Comparison of ENCODE assay signal across 19 cellular contexts in genomic region chr13:38355595-38356120, GRCh38. TPM values are rescaled to one million over a fixed set of nuclear protein-coding genes. Genes with fewer than 3 reads are reported as not detected.
DNase-seq lines count a peak whose midpoint lies in the region; ATAC-seq and TF ChIP-seq lines count a peak whose summit lies in the region.
"Had no signal": no experiment of that assay in that cellular context is flagged by ENCODE, and none has a peak within 500 bp of the region (broad histone marks: within the 10 kb centered on the region; RNA-seq: fewer than 3 reads in every experiment).

No MANE protein-coding gene starts in this region.

- DNase-seq in activated T-cell treated with anti-CD3 and anti-CD28 coated beads, Interleukin-2, amount 50 U/mL, for 24 hours: no peak
- no peak for DNase-seq in activated T-cell treated with anti-CD3 and anti-CD28 coated beads, Interleukin-2, amount 50 U/mL, for 1 hour
- DNase-seq in stimulated activated naive CD8-positive, alpha-beta T cell treated with anti-CD3 and anti-CD28 coated beads, Interleukin-15, Interleukin-2, amounts not matched to agents 100 U/mL and 50 U/mL, for 24 hours: no peak
- DNase-seq in stimulated activated naive CD8-positive, alpha-beta T cell treated with anti-CD3 and anti-CD28 coated beads, Interleukin-15, amount 100 ng/mL, for 72 hours: no peak
- no peak for DNase-seq in progenitor cell of endocrine pancreas (ENCODE audit: low spot score, unreplicated experiment)
- DNase-seq in AG08395 (ENCODE audit: low spot score): no peak
- no peak for DNase-seq in NCI-H146 treated with DMSO at 0.1 percent for 48 hours (lab: John Stamatoyannopoulos, UW; ENCODE audit: unreplicated experiment)
- DNase-seq: AML-193; CD4-positive, alpha-beta T cell; COR-L47; DMS53; Karpas-422; NCI-H1092 treated with DMSO at 0.1 percent for 48 hours; NCI-H1436; NCI-H187 treated with DMSO at 0.1 percent for 48 hours; NCI-H446; NCI-H524 treated with DMSO at 0.1 percent for 48 hours; NCI-H774; SIG-M5 had no signal

- peaks cover 80% of the 10 kb centered on the region for H3K36me3 Mint-ChIP-seq in activated T-cell treated with anti-CD3 and anti-CD28 coated beads, Interleukin-2, amount 50 U/mL, for 24 hours (ENCODE audit: low read depth)
- H3K36me3 Mint-ChIP-seq in progenitor cell of endocrine pancreas (ENCODE audit: insufficient read depth): peaks cover 13% of the 10 kb centered on the region

- peak overlapping the region; percentile 68 for H3K27ac Mint-ChIP-seq in activated T-cell treated with anti-CD3 and anti-CD28 coated beads, Interleukin-2, amount 50 U/mL, for 24 hours
- no peak overlapping the region for H3K27ac Mint-ChIP-seq in stimulated activated naive CD8-positive, alpha-beta T cell treated with anti-CD3 and anti-CD28 coated beads, Interleukin-15, amount 100 ng/mL, for 72 hours
- peak overlapping the region; percentile 29 for H3K27ac Mint-ChIP-seq in progenitor cell of endocrine pancreas
- H3K27ac Mint-ChIP-seq: CD4-positive, alpha-beta T cell had no signal

- no peak overlapping the region for H3K4me3 Mint-ChIP-seq in activated T-cell treated with anti-CD3 and anti-CD28 coated beads, Interleukin-2, amount 50 U/mL, for 24 hours
- H3K4me3 Mint-ChIP-seq in stimulated activated naive CD8-positive, alpha-beta T cell treated with anti-CD3 and anti-CD28 coated beads, Interleukin-15, amount 100 ng/mL, for 72 hours: no peak overlapping the region
- H3K4me3 Mint-ChIP-seq in progenitor cell of endocrine pancreas (ENCODE audit: low read depth): no peak overlapping the region
- H3K4me3 Mint-ChIP-seq: CD4-positive, alpha-beta T cell had no signal

- no peak for TF ChIP-seq CTCF in progenitor cell of endocrine pancreas (IDR thresholded peaks at IDR 0.05; ENCODE audit: unreplicated experiment)

- peaks cover 45% of the 10 kb centered on the region for H3K4me1 Mint-ChIP-seq in activated T-cell treated with anti-CD3 and anti-CD28 coated beads, Interleukin-2, amount 50 U/mL, for 24 hours (ENCODE audit: low read depth)
- H3K4me1 Mint-ChIP-seq in stimulated activated naive CD8-positive, alpha-beta T cell treated with anti-CD3 and anti-CD28 coated beads, Interleukin-15, amount 100 ng/mL, for 72 hours: peaks cover 28% of the 10 kb centered on the region
- H3K4me1 Mint-ChIP-seq in progenitor cell of endocrine pancreas (ENCODE audit: low read depth): peaks cover 9% of the 10 kb centered on the region

- H3K27me3 Mint-ChIP-seq in activated T-cell treated with anti-CD3 and anti-CD28 coated beads, Interleukin-2, amount 50 U/mL, for 24 hours: no peaks in the 10 kb centered on the region
- no peaks in the 10 kb centered on the region for H3K27me3 Mint-ChIP-seq in stimulated activated naive CD8-positive, alpha-beta T cell treated with anti-CD3 and anti-CD28 coated beads, Interleukin-15, amount 100 ng/mL, for 72 hours
- no peaks in the 10 kb centered on the region for H3K27me3 Mint-ChIP-seq in progenitor cell of endocrine pancreas
- H3K27me3 Mint-ChIP-seq: CD4-positive, alpha-beta T cell had no signal

- ATAC-seq in stimulated activated naive CD8-positive, alpha-beta T cell treated with anti-CD3 and anti-CD28 coated beads, Interleukin-15, Interleukin-2, amounts not matched to agents 100 U/mL and 50 U/mL, for 24 hours: peak; percentile 46
- no peak for ATAC-seq in stimulated activated naive CD8-positive, alpha-beta T cell treated with anti-CD3 and anti-CD28 coated beads, Interleukin-15, amount 100 ng/mL, for 72 hours

- no peaks in the 10 kb centered on the region for H3K9me3 Mint-ChIP-seq in activated T-cell treated with anti-CD3 and anti-CD28 coated beads, Interleukin-2, amount 50 U/mL, for 24 hours
- H3K9me3 Mint-ChIP-seq in stimulated activated naive CD8-positive, alpha-beta T cell treated with anti-CD3 and anti-CD28 coated beads, Interleukin-15, amount 100 ng/mL, for 72 hours: no peaks in the 10 kb centered on the region
- no peaks in the 10 kb centered on the region for H3K9me3 Mint-ChIP-seq in progenitor cell of endocrine pancreas (ENCODE audit: low read depth)
- H3K9me3 Mint-ChIP-seq: CD4-positive, alpha-beta T cell had no signal

RNA-seq across cellular contexts. Expression of gene UFM1, which starts 6.0 kb away (rescaled TPM):
- 51.2 and 53.4 TPM in 2 replicates for total RNA-seq in progenitor cell of endocrine pancreas

Comparison
In these comparisons a context has a peak if more than half of its experiments do, and no peak if none do; other contexts are left out.
1. H3K27ac Mint-ChIP-seq: peak in activated T-cell treated with anti-CD3 and anti-CD28 coated beads, Interleukin-2, amount 50 U/mL, for 24 hours (single experiment) and progenitor cell of endocrine pancreas (single experiment); none in stimulated activated naive CD8-positive, alpha-beta T cell treated with anti-CD3 and anti-CD28 coated beads, Interleukin-15, amount 100 ng/mL, for 72 hours (0 of 2).